26 cellular contexts compared by ENCODE assay signal in genomic region chr4:43560047-43560446, GRCh38.
"Had no signal": no experiment of that assay in that cellular context is flagged by ENCODE, and none has a peak within 500 bp of the region (broad histone marks: within the 10 kb centered on the region; RNA-seq: fewer than 3 reads in every experiment).

No MANE protein-coding gene starts in this region.

- H3K4me3 ChIP-seq: ascending aorta, body of pancreas, PC-9, SK-N-MC had no signal

- H3K9me3 ChIP-seq: ascending aorta, body of pancreas had no signal

- H3K4me1 ChIP-seq: ascending aorta, body of pancreas had no signal

- H3K4me3 Mint-ChIP-seq: activated CD4-positive, alpha-beta T cell treated with anti-CD3 and anti-CD28 coated beads for 36 hours; activated CD8-positive, alpha-beta T cell treated with anti-CD3 and anti-CD28 coated beads for 36 hours; activated naive CD4-positive, alpha-beta T cell treated with anti-CD3 and anti-CD28 coated beads, Interleukin-2, amount 50 U/mL, for 24 hours; activated naive CD8-positive, alpha-beta T cell treated with anti-CD3 and anti-CD28 coated beads, Interleukin-2, amount 50 U/mL, for 24 hours; activated T-cell treated with anti-CD3 and anti-CD28 coated beads, Interleukin-2, amount 50 U/mL, for 72 hours had no signal

- H3K27ac Mint-ChIP-seq: activated CD4-positive, alpha-beta T cell treated with anti-CD3 and anti-CD28 coated beads for 36 hours; activated CD8-positive, alpha-beta T cell treated with anti-CD3 and anti-CD28 coated beads for 36 hours; activated naive CD4-positive, alpha-beta T cell treated with anti-CD3 and anti-CD28 coated beads, Interleukin-2, amount 50 U/mL, for 24 hours; activated naive CD8-positive, alpha-beta T cell treated with anti-CD3 and anti-CD28 coated beads, Interleukin-2, amount 50 U/mL, for 24 hours; activated T-cell treated with anti-CD3 and anti-CD28 coated beads, Interleukin-2, amount 50 U/mL, for 72 hours; activated T-helper 2 cell treated with anti-CD3 and anti-CD28 coated beads, Interferon-gamma antibody, Interleukin-2, Interleukin-4, amounts not matched to agents 10 μg/mL and 5 μg/mL and 100 μg/mL, durations not matched to agents 14 hours and 24 hours and 36 hours had no signal

- ATAC-seq: activated CD4-positive, alpha-beta T cell treated with anti-CD3 and anti-CD28 coated beads for 36 hours; activated CD8-positive, alpha-beta T cell treated with anti-CD3 and anti-CD28 coated beads for 36 hours; activated naive CD8-positive, alpha-beta T cell treated with anti-CD3 and anti-CD28 coated beads, Interleukin-2, amount 50 U/mL, for 24 hours; activated T-cell treated with anti-CD3 and anti-CD28 coated beads, Interleukin-2, amount 50 U/mL, for 72 hours; body of pancreas; Right ventricle myocardium inferior had no signal

- H3K36me3 ChIP-seq: ascending aorta, WERI-Rb-1 had no signal

- H3K27me3 Mint-ChIP-seq: activated CD4-positive, alpha-beta T cell treated with anti-CD3 and anti-CD28 coated beads for 36 hours; activated CD8-positive, alpha-beta T cell treated with anti-CD3 and anti-CD28 coated beads for 36 hours; activated naive CD4-positive, alpha-beta T cell treated with anti-CD3 and anti-CD28 coated beads, Interleukin-2, amount 50 U/mL, for 24 hours; activated naive CD8-positive, alpha-beta T cell treated with anti-CD3 and anti-CD28 coated beads, Interleukin-2, amount 50 U/mL, for 24 hours had no signal

- DNase-seq: activated CD4-positive, alpha-beta T cell treated with anti-CD3 and anti-CD28 coated beads for 36 hours; activated CD4-positive, alpha-beta T cell treated with anti-CD3 and anti-CD28 coated beads, Interleukin-2, amount 50 U/mL, for 1 hour; activated CD8-positive, alpha-beta memory T cell treated with anti-CD3 and anti-CD28 coated beads, Interleukin-2, amount 50 U/mL, for 4 hours; activated CD8-positive, alpha-beta T cell treated with anti-CD3 and anti-CD28 coated beads for 36 hours; activated naive CD8-positive, alpha-beta T cell treated with anti-CD3 and anti-CD28 coated beads, Interleukin-2, amount 50 U/mL, for 24 hours; activated T-cell treated with anti-CD3 and anti-CD28 coated beads, Interleukin-2, amount 50 U/mL, for 72 hours; amniotic stem cell; body of pancreas; central memory CD4-positive, alpha-beta T cell; NCI-H1092 treated with DMSO at 0.1 percent for 48 hours; NCI-H1417 treated with DMSO at 0.1 percent for 48 hours; NCI-H1694; NCI-H2029 treated with DMSO at 0.1 percent for 48 hours; NCI-H345; NCI-H510A; NCI-H526 treated with DMSO at 0.1 percent for 48 hours; NCI-H82; NK-92 treated with Interleukin-12 subunit alpha and Interleukin-12 subunit beta, amount 100 ng/mL, for 24 hours; PC-9; T-helper 1 cell; WERI-Rb-1 had no signal

- H3K9me3 Mint-ChIP-seq: activated naive CD4-positive, alpha-beta T cell treated with anti-CD3 and anti-CD28 coated beads, Interleukin-2, amount 50 U/mL, for 24 hours had no signal

- H3K27me3 ChIP-seq: ascending aorta, body of pancreas had no signal

- H3K4me1 Mint-ChIP-seq: activated CD4-positive, alpha-beta T cell treated with anti-CD3 and anti-CD28 coated beads for 36 hours; activated naive CD4-positive, alpha-beta T cell treated with anti-CD3 and anti-CD28 coated beads, Interleukin-2, amount 50 U/mL, for 24 hours; activated naive CD8-positive, alpha-beta T cell treated with anti-CD3 and anti-CD28 coated beads, Interleukin-2, amount 50 U/mL, for 24 hours had no signal

- H3K36me3 Mint-ChIP-seq: activated naive CD4-positive, alpha-beta T cell treated with anti-CD3 and anti-CD28 coated beads, Interleukin-2, amount 50 U/mL, for 24 hours had no signal

- H2AFZ ChIP-seq: PC-9 had no signal

- H3K27ac ChIP-seq: ascending aorta, body of pancreas, PC-9, SK-N-MC, WERI-Rb-1 had no signal

- H3K4me2 ChIP-seq: PC-9 had no signal
